ENCODE assay signal across 15 cellular contexts in the genomic region with DNA sequence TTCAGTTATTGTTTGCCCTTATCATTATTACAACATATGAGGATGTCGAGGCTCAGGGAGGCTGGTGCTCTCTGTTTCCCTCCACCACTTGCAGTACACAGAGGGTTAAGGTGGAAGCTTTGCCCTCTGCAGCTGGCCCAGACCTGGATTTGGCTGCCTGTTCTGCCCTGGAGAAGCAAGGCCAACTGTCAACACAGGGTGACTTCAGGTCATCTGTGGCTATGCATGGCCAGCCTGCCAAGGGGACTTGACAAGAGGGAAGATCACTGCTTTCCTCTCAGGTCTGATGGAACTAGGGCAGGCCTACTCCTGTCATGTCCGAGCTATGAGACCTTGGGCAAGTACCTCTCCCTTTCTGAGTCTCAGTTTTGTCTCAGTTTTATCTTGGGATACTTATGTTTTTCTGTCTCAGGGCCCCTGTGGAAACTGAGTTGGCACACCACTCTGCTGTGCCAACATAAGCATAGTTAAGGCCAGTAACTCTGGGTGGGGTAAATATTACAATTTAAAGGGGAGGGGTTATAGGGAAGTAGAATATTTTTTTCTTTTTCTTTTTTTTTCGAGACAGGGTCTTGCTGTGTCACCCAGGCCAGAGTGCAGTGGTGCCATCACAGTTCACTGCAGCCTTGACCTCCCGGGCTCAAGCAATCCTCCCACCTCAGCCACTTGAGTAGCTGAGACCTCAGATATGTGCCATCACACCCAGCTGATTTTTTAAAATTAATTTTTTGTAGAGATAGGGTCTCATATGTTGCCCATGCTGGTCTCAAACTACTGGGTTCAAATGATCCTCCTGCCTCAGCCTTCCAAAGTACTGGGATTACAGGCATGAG. TPM values are rescaled to one million over a fixed set of nuclear protein-coding genes. Genes with fewer than 3 reads are reported as not detected.
DNase-seq lines count a peak whose midpoint lies in the region; ATAC-seq and TF ChIP-seq lines count a peak whose summit lies in the region.
"Had no signal": no experiment of that assay in that cellular context is flagged by ENCODE, and none has a peak within 500 bp of the region (broad histone marks: within the 10 kb centered on the region; RNA-seq: fewer than 3 reads in every experiment).

No MANE protein-coding gene starts in this region.

- H3K27me3 ChIP-seq in RWPE2 (ENCODE audit: insufficient read depth, poor library complexity, severe bottlenecking) (no peaks in the 10 kb centered on the region), gastrocnemius medialis (no peaks in the 10 kb centered on the region)
- H3K27me3 ChIP-seq: neutrophil had no signal

- ATAC-seq in RWPE2 (ENCODE audit: low read depth) (0 out of 3 replicates have a peak, but pooled peaks have one; percentile 12), left cardiac atrium (peak; percentile 46 to 72), gastrocnemius medialis (peak; percentile 81 to 82), GM18868 (IDR thresholded peaks at IDR 0.05; ENCODE audit: unreplicated experiment) (no peak), GM21360 (IDR thresholded peaks at IDR 0.05; ENCODE audit: unreplicated experiment) (no peak), GM21447 (IDR thresholded peaks at IDR 0.05; ENCODE audit: unreplicated experiment) (no peak)

- TF ChIP-seq CTCF in RWPE2 (IDR thresholded peaks at IDR 0.05; ENCODE audit: poor library complexity, severe bottlenecking) (no peak), gastrocnemius medialis (IDR thresholded peaks at IDR 0.05 in 4 of 5, conservative IDR thresholded peaks at IDR 0.05 in 1 of 5) (no peak)

- H3K27ac ChIP-seq in RWPE2 (ENCODE audit: poor library complexity, severe bottlenecking) (no peak overlapping the region), gastrocnemius medialis (peak overlapping the region; percentile 61 to 88 (median 70))
- H3K27ac ChIP-seq: neutrophil had no signal

- H3K4me1 ChIP-seq in RWPE2 (ENCODE audit: insufficient read depth, poor library complexity, severe bottlenecking) (no peaks in the 10 kb centered on the region), gastrocnemius medialis (peaks cover 38 to 40% of the 10 kb centered on the region in 2 donors)

- in situ Hi-C loops in gastrocnemius medialis (cut with MboI; ENCODE audit: low sequenced_read_pairs in 4 of 4): no loop called here

- no peak for TF ChIP-seq POLR2A in gastrocnemius medialis (IDR thresholded peaks at IDR 0.05)

- no peak overlapping the region for H3K4me3 ChIP-seq in RWPE2 (ENCODE audit: severe bottlenecking)
- no peak overlapping the region for H3K4me3 ChIP-seq in gastrocnemius medialis

- DNase-seq in DMS53 treated with DMSO at 0.1 percent for 48 hours (lab: John Stamatoyannopoulos, UW; ENCODE audit: unreplicated experiment) (peak; percentile 15), RWPE2 (ENCODE audit: low spot score) (no peak), left cardiac atrium (peak; percentile 37), gastrocnemius medialis (peak; percentile 66 to 91)
- no peak for DNase-seq in stimulated activated CD4-positive, alpha-beta T cell treated with anti-CD3 and anti-CD28 coated beads, Interleukin-4, amount 100 ng/mL, for 1 hour
- DNase-seq: activated naive CD4-positive, alpha-beta T cell treated with anti-CD3 and anti-CD28 coated beads, Interleukin-2, amount 50 U/mL, for 16 hours; erythroblast; hippocampal formation; RPMI8226 had no signal

- no peaks in the 10 kb centered on the region for H3K9me3 ChIP-seq in RWPE2 (ENCODE audit: severe bottlenecking)
- H3K9me3 ChIP-seq in gastrocnemius medialis: no peaks in the 10 kb centered on the region
- H3K9me3 ChIP-seq: neutrophil had no signal

- intact Hi-C loops in left cardiac atrium (cut with DNase I) (no loop called here), gastrocnemius medialis (cut with DNase I; ENCODE audit: low total_unique reads) (no loop called here)

- H3K36me3 ChIP-seq in RWPE2 (ENCODE audit: low read depth) (no peaks in the 10 kb centered on the region), gastrocnemius medialis (no peaks in the 10 kb centered on the region)
- H3K36me3 ChIP-seq: neutrophil had no signal

RNA-seq across cellular contexts. Expression of a gene that starts 2.4 kb away (rescaled TPM):
- 10 to 100 TPM; 34.6 to 88.4 TPM for total RNA-seq in left cardiac atrium
- 10 to 100 TPM in 2 of 4 donors, under 1 TPM in 1, not detected in 1; 0.67 to 31.3 (median 14.0) TPM for total RNA-seq in gastrocnemius medialis
- total RNA-seq: activated CD8-positive, alpha-beta memory T cell treated with anti-CD3 and anti-CD28 coated beads for 36 hours; lung microvascular endothelial cell had no signal

RNA-seq across cellular contexts. Expression of a gene that starts 18.4 kb away (rescaled TPM):
- 100 to 1,000 TPM; 276 to 291 TPM for total RNA-seq in left cardiac atrium
- total RNA-seq in gastrocnemius medialis: 100 to 1,000 TPM in 3 of 4 donors, 10 to 100 TPM in 1; 83.7 to 207 (median 156) TPM

RNA-seq across cellular contexts. Expression of a gene that starts 38.2 kb away (rescaled TPM):
- total RNA-seq in left cardiac atrium: 1 to 10 TPM in 1 of 2 donors, under 1 TPM in 1; 0.94 to 1.3 TPM
- under 1 TPM in 2 of 4 donors, not detected in 2; 0.25 to 0.38 TPM for total RNA-seq in gastrocnemius medialis
- total RNA-seq: lung microvascular endothelial cell had no signal

Comparison
In these comparisons a context has a peak if more than half of its experiments do, and no peak if none do; other contexts are left out.
1. DNase-seq: peak in DMS53 treated with DMSO at 0.1 percent for 48 hours (single experiment), left cardiac atrium (single experiment) and gastrocnemius medialis (2 of 2); none in RWPE2 (single experiment) and stimulated activated CD4-positive, alpha-beta T cell treated with anti-CD3 and anti-CD28 coated beads, Interleukin-4, amount 100 ng/mL, for 1 hour (single experiment).
2. ATAC-seq: peak in RWPE2 (single experiment), left cardiac atrium (2 of 2) and gastrocnemius medialis (2 of 2); none in GM18868 (single experiment), GM21360 (single experiment) and GM21447 (single experiment).